Comparison of ENCODE assay signal across 13 cellular contexts in the genomic region with DNA sequence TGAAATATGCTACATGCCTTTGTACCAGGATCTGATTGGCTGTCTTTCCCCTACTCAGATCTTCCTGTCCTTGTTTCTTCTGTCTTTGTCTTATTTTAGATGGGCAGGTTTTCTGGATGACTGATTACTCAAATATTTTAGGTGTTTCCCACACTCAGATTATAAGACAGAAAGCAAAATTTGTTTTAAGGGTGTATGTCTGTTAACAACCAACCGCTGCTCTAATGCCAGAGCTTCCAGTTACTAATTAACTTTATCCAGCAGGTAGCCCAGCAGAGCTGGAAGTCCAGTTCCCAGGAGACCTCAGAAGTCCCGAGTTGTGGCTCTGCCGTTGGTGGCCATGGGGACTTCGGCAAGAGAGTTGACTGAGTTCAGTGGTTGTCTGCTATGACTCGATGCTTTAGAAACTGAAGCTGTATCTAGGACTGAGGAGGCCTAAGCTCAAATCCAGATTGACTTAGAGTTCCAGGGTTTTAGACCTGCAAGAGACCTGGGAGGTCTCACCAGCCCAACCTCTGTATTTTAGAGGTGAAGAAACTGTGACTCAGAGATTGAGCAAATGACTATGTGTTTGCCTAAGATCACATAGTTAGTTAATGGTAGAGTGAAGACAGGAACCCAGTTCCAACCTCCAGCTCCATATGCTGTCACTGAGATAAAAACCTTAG. TPM values are rescaled to one million over a fixed set of nuclear protein-coding genes. Genes with fewer than 3 reads are reported as not detected.
DNase-seq lines count a peak whose midpoint lies in the region; FAIRE-seq and TF ChIP-seq lines count a peak whose summit lies in the region.
"Had no signal": no experiment of that assay in that cellular context is flagged by ENCODE, and none has a peak within 500 bp of the region (broad histone marks: within the 10 kb centered on the region; RNA-seq: fewer than 3 reads in every experiment).

No MANE protein-coding gene starts in this region.

- peak; percentile 49 for DNase-seq in stimulated activated CD4-positive, alpha-beta T cell treated with anti-CD3 and anti-CD28 coated beads, Interleukin-15, amount 100 ng/mL, for 24 hours
- no peak for DNase-seq in stimulated activated CD4-positive, alpha-beta T cell treated with anti-CD3 and anti-CD28 coated beads, Interleukin-12 subunit alpha, Interleukin-12 subunit beta, amount 100 ng/mL, for 4 hours
- DNase-seq in RCC 7860 (ENCODE audit: low spot score), result peak; percentile 88
- peak; percentile 49 for DNase-seq in fibroblast of villous mesenchyme (ENCODE audit: low read depth)
- DNase-seq in mesendoderm, result no peak
- no peak for DNase-seq in H54 (ENCODE audit: insufficient read length, low spot score)
- no peak for DNase-seq in NCI-H345 treated with DMSO at 0.1 percent for 48 hours (lab: John Stamatoyannopoulos, UW; ENCODE audit: unreplicated experiment)
- no peak for DNase-seq in iPS-NIHi7 (ENCODE audit: extremely low spot score)
- DNase-seq: heart left ventricle, KG1, NCI-H69 had no signal

- no peak overlapping the region for H2BK5ac ChIP-seq in mesendoderm (ENCODE audit: low read length)

- WGBS in mesendoderm (ENCODE audit: extremely low coverage, insufficient coverage, low lambda C conversion rate), result no CpG with 5 or more reads among the region's 5 CpGs

- no peak for TF ChIP-seq CTCF in fibroblast of villous mesenchyme (IDR thresholded peaks at IDR 0.05; ENCODE audit: insufficient read depth, low read depth, low read length)

- H3K4me2 ChIP-seq in mesendoderm (ENCODE audit: low read length), result no peak overlapping the region

- TF ChIP-seq POLR2A in H54 (IDR thresholded peaks at IDR 0.05; ENCODE audit: low read depth, low read length), result no peak

- H3K4me1 ChIP-seq in mesendoderm (ENCODE audit: control insufficient read depth, low read depth, low read length), result no peaks in the 10 kb centered on the region

- no peak overlapping the region for H3K18ac ChIP-seq in mesendoderm (ENCODE audit: low read length)

- no peak overlapping the region for H3K4me3 ChIP-seq in fibroblast of villous mesenchyme (ENCODE audit: low read depth, low read length)
- H3K4me3 ChIP-seq in mesendoderm (ENCODE audit: low read length), result no peak overlapping the region
- H3K4me3 ChIP-seq: heart left ventricle had no signal

- no peak overlapping the region for H3K9ac ChIP-seq in mesendoderm (ENCODE audit: low read length)

- H2BK15ac ChIP-seq in mesendoderm (replicated peaks; ENCODE audit: low read depth), result no peak overlapping the region

- H3K27me3 ChIP-seq in mesendoderm (ENCODE audit: insufficient read depth, low read length, poor library complexity), result no peaks in the 10 kb centered on the region
- H3K27me3 ChIP-seq: heart left ventricle had no signal

- H3K36me3 ChIP-seq in mesendoderm (ENCODE audit: control insufficient read depth, insufficient read depth, low read length), result no peaks in the 10 kb centered on the region
- H3K36me3 ChIP-seq: heart left ventricle had no signal

- H3K23ac ChIP-seq in mesendoderm (ENCODE audit: low read length), result no peak overlapping the region

- no peak overlapping the region for H4K5ac ChIP-seq in mesendoderm (ENCODE audit: low read length)

- peak; percentile 88 for FAIRE-seq in RCC 7860 (lab: Jason Lieb, UNC)
- no peak for FAIRE-seq in H54 (lab: Jason Lieb, UNC)
- FAIRE-seq: TTC549 had no signal

- H4K8ac ChIP-seq in mesendoderm (ENCODE audit: low read depth, low read length), result no peak overlapping the region

- no peak overlapping the region for H3K56ac ChIP-seq in mesendoderm (ENCODE audit: low read length)

- no peak overlapping the region for H2BK120ac ChIP-seq in mesendoderm (ENCODE audit: low read depth, low read length)

- H3K79me1 ChIP-seq in mesendoderm (ENCODE audit: low read length), result no peaks in the 10 kb centered on the region

- no peak overlapping the region for H3K4ac ChIP-seq in mesendoderm (ENCODE audit: low read depth, low read length)

- H3K79me2 ChIP-seq in mesendoderm (ENCODE audit: control insufficient read depth, insufficient read depth, low read length), result no peaks in the 10 kb centered on the region

- H2AK5ac ChIP-seq in mesendoderm (ENCODE audit: low read length), result no peak overlapping the region

- H3K27ac ChIP-seq in mesendoderm (ENCODE audit: low read depth, low read length), result no peak overlapping the region
- H3K27ac ChIP-seq: heart left ventricle had no signal

RNA-seq across cellular contexts. Expression of a gene that starts 7.5 kb away (rescaled TPM):
- 0.32 TPM in 1 of 2 replicates, not detected in the other for total RNA-seq in fibroblast of villous mesenchyme
- polyA plus RNA-seq in mesendoderm (2013, experiment 1 of 2), result 0.11 TPM
- 0.25 TPM for polyA plus RNA-seq in mesendoderm (2013, experiment 2 of 2)
- total RNA-seq: neural crest cell had no signal

Comparison
In these comparisons a context has a peak if more than half of its experiments do, and no peak if none do; other contexts are left out.
1. DNase-seq: peak in stimulated activated CD4-positive, alpha-beta T cell treated with anti-CD3 and anti-CD28 coated beads, Interleukin-15, amount 100 ng/mL, for 24 hours (single experiment), RCC 7860 (single experiment) and fibroblast of villous mesenchyme (single experiment); none in stimulated activated CD4-positive, alpha-beta T cell treated with anti-CD3 and anti-CD28 coated beads, Interleukin-12 subunit alpha, Interleukin-12 subunit beta, amount 100 ng/mL, for 4 hours (single experiment), mesendoderm (single experiment), H54 (single experiment), NCI-H345 treated with DMSO at 0.1 percent for 48 hours (single experiment) and iPS-NIHi7 (single experiment).